ENCODE assay signal across 8 cellular contexts in the genomic region with DNA sequence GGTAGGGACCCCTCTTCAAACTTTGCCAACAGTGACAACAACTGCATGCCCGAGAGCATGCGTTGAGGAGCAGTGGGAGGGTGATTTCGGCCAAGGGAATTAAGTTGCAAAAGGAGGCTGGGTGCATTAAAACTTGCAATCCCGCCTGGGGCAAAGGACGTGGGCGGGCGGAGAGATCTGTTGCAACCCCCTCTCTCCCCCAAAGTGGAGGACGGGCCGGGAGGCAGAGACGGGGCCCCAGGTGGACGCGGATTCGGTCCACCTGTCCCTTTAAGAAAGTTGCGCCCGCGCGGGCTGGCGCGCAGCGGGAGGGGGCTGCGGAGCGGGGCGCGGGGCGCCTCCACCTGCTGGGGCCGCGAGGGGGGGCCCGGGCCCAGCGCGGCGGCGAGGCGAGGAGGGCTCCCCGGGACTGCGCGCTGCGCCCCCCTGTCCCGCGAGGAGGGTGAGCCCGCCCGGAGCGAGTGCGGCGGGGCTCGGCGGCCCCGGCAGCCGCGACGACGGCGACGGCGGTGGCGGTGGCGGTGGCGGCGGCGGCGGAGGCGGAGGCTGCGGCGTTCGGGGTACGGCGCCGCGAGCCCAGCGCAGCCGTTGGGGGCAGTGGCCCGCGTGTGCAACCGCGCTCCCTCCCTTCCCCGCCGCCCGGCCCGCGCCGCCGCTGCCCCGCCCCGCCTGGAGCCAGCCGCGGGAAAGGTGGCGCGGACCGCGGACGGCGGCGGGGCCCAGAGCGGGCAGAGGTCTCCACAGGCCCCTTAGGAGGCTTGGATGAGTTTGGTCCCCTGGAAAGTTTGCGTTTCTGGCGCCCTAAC. TPM values are rescaled to one million over a fixed set of nuclear protein-coding genes. Genes with fewer than 3 reads are reported as not detected.
A peak's percentile ranks its signal among the peaks of the same experiment; 100 is the strongest.
DNase-seq lines count a peak whose midpoint lies in the region; ATAC-seq and TF ChIP-seq lines count a peak whose summit lies in the region.

No MANE protein-coding gene starts in this region.

- TF ChIP-seq CTCF in VCaP (conservative IDR thresholded peaks at IDR 0.05) (no peak), spleen (IDR thresholded peaks at IDR 0.05 in 8 of 11, conservative IDR thresholded peaks at IDR 0.05 in 3 of 11) (no peak)

- H3K27me3 Mint-ChIP-seq in activated naive CD4-positive, alpha-beta T cell treated with anti-CD3 and anti-CD28 coated beads, Interleukin-2, amount 10 ng/mL, durations not matched to agents 7 days and 5 days: peaks cover 94% of the 10 kb centered on the region

- H3K36me3 Mint-ChIP-seq in activated naive CD4-positive, alpha-beta T cell treated with anti-CD3 and anti-CD28 coated beads, Interleukin-2, amount 10 ng/mL, durations not matched to agents 7 days and 5 days: peaks cover 2% of the 10 kb centered on the region

- peaks cover 11 to 21% (median 17%) of the 10 kb centered on the region in 6 donors for H3K4me1 ChIP-seq in spleen

- no peaks in the 10 kb centered on the region for H3K9me3 ChIP-seq in spleen

- H3K27ac ChIP-seq in VCaP (peak overlapping the region; percentile 95), spleen (no peak overlapping the region)

- ATAC-seq in HG03354 (IDR thresholded peaks at IDR 0.05; ENCODE audit: poor library complexity, severe bottlenecking, unreplicated experiment): no peak

- TF ChIP-seq POLR2A in spleen (IDR thresholded peaks at IDR 0.05): no peak

- peaks cover 10% of the 10 kb centered on the region for H3K4me1 Mint-ChIP-seq in activated naive CD4-positive, alpha-beta T cell treated with anti-CD3 and anti-CD28 coated beads, Interleukin-2, amount 10 ng/mL, durations not matched to agents 7 days and 5 days

- H3K9me3 Mint-ChIP-seq in activated naive CD4-positive, alpha-beta T cell treated with anti-CD3 and anti-CD28 coated beads, Interleukin-2, amount 10 ng/mL, durations not matched to agents 7 days and 5 days: no peaks in the 10 kb centered on the region

- WGBS in spleen, 5 donors: 0 to 4% (median 1%) methylated on average over 8 to 95 of the region's 95 CpGs

- CTCF ChIA-PET in activated naive CD4-positive, alpha-beta T cell treated with anti-CD3 and anti-CD28 coated beads, Interleukin-2, amount 10 ng/mL, durations not matched to agents 7 days and 5 days (lab: Charles Lee): no interaction called here

- intact Hi-C loops in spleen (cut with DNase I; ENCODE audit: low total_unique reads): no loop called here

- peak; percentile 32 for DNase-seq in activated naive CD4-positive, alpha-beta T cell treated with anti-CD3 and anti-CD28 coated beads, Interleukin-2, amount 10 ng/mL, durations not matched to agents 7 days and 5 days
- DNase-seq in activated naive CD4-positive, alpha-beta T cell treated with Interleukin-2 at 50 U/mL for 16 hours: no peak
- no peak for DNase-seq in spleen
- DNase-seq in NK-92 treated with Interleukin-12 subunit alpha and Interleukin-12 subunit beta, amount 100 ng/mL, for 24 hours (lab: John Stamatoyannopoulos, UW): no peak
- DNase-seq in GM19238 (ENCODE audit: insufficient read length, low spot score): no peak

- no peaks in the 10 kb centered on the region for H3K36me3 ChIP-seq in spleen

- H3K4me3 ChIP-seq in iPS-11a (ENCODE audit: low read depth, low read length) (peak overlapping the region; percentile 53), spleen (peak overlapping the region; percentile 13 to 71 (median 34))

- H3K27me3 ChIP-seq in spleen (replicated peaks in 1 of 7): peaks cover 4 to 100% (median 45%) of the 10 kb centered on the region in 7 donors

- no peak overlapping the region for H3K27ac Mint-ChIP-seq in activated naive CD4-positive, alpha-beta T cell treated with anti-CD3 and anti-CD28 coated beads, Interleukin-2, amount 10 ng/mL, durations not matched to agents 7 days and 5 days

- peak overlapping the region; percentile 75 for H3K4me3 Mint-ChIP-seq in activated naive CD4-positive, alpha-beta T cell treated with anti-CD3 and anti-CD28 coated beads, Interleukin-2, amount 10 ng/mL, durations not matched to agents 7 days and 5 days

RNA-seq across cellular contexts. Expression of a gene that starts 0.6 kb away (rescaled TPM):
- total RNA-seq in spleen: not detected
- under 1 TPM in 1 of 3 donors, not detected in 2; 0.05 TPM for polyA plus RNA-seq in spleen

RNA-seq across cellular contexts. Expression of a gene that starts 38.1 kb away (rescaled TPM):
- not detected for total RNA-seq in spleen
- polyA plus RNA-seq in spleen: under 1 TPM in 1 of 3 donors, not detected in 2; 0.05 TPM
